ENCODE assay signal across 7 cellular contexts in the genomic region with DNA sequence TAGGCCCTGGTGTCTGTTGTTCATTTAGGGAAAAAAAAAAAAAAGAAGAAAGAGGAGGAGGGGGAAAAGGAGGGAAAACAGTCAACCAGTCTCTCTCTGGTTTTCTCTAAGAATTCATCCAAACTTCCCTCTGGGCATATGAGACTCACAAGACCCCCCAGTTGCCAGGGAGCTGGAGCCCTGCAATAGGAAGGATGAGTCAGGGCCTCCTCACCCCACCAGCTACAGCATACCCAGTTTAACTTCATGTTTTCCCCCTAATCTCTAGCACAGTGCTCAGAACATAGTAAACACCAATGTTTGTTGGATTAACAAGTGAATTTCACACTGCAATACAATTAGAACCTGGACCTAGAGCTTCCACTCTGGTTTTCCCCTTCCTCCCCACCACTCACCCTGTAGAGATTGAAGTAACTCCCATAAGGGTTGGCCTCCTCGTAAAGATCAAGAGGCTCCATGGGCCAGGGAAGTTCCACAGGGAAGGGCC. TPM values are rescaled to one million over a fixed set of nuclear protein-coding genes. Genes with fewer than 3 reads are reported as not detected.
DNase-seq lines count a peak whose midpoint lies in the region; ATAC-seq, FAIRE-seq and TF ChIP-seq lines count a peak whose summit lies in the region.

No MANE protein-coding gene starts in this region.

- peak; percentile 34 for ATAC-seq in GM21526 (IDR thresholded peaks at IDR 0.05; ENCODE audit: low FRiP score, unreplicated experiment)

- H2BK5ac ChIP-seq in H1 (ENCODE audit: low read depth, low read length): peak overlapping the region; percentile 94; the same call in 1 of the 2 replicates

- H3K56ac ChIP-seq in H1 (replicated peaks; ENCODE audit: insufficient read length, low read depth, low read length): peak overlapping the region; percentile 9

- FAIRE-seq in H1 (lab: Jason Lieb, UNC): no peak

- POLR2A ChIA-PET in H1 (lab: Charles Lee; ENCODE audit: partially characterized antibody): interaction anchor here (0.8 to 4.9 kb wide), 7 partner anchors 8 to 119 kb away, joined by 3 to 22 read pairs (median 7); a partner anchor contains a TSS

- H3K27ac ChIP-seq in H1 (ENCODE audit: low read depth, low read length) (peak overlapping the region; percentile 66; the same call in 1 of the 2 replicates), osteoblast (ENCODE audit: low read depth, low read length) (no peak overlapping the region)

- H3K9ac ChIP-seq in H1 (replicated peaks in 1 of 4; ENCODE audit: extremely low read depth in 1 of 4, low read depth in 3 of 4, low read length in 3 of 4): no peak overlapping the region; a peak in 1 of 7 replicates

- H4K5ac ChIP-seq in H1 (ENCODE audit: insufficient read length, low read depth, low read length): peak overlapping the region; percentile 43

- H2AFZ ChIP-seq in H1 (ENCODE audit: low read length) (no peak overlapping the region), osteoblast (ENCODE audit: low read length) (peak overlapping the region; percentile 71)

- H3K36me3 ChIP-seq in H1 (ENCODE audit: control insufficient read depth in 2 of 4, insufficient read depth in 4 of 4, low read length in 3 of 4) (peaks cover 0 to 11% (median 2%) of the 10 kb centered on the region in 4 experiments; a peak in 3 of 8 replicates), osteoblast (ENCODE audit: insufficient read depth, low read length) (no peaks in the 10 kb centered on the region)

- H4K20me1 ChIP-seq in H1 (replicated peaks in 1 of 2; ENCODE audit: control insufficient read depth in 1 of 2, insufficient read depth in 2 of 2, low read length in 2 of 2): peaks cover 7 to 24% of the 10 kb centered on the region in 2 experiments
- H4K20me1 ChIP-seq in osteoblast (ENCODE audit: insufficient read depth, low read length): no peaks in the 10 kb centered on the region

- H3K27me3 ChIP-seq in H1 (replicated peaks in 1 of 4; ENCODE audit: control insufficient read depth in 3 of 4, extremely low read depth in 1 of 4, insufficient read depth in 3 of 4, low read length in 3 of 4) (no peaks in the 10 kb centered on the region), osteoblast (ENCODE audit: insufficient read depth, low read length) (no peaks in the 10 kb centered on the region)

- no peak overlapping the region for H3K23ac ChIP-seq in H1 (ENCODE audit: insufficient read length)

- H3K4me1 ChIP-seq in H1 (replicated peaks in 1 of 4; ENCODE audit: control insufficient read depth in 3 of 4, insufficient read depth in 4 of 4, low read length in 3 of 4) (peaks cover 11 to 24% (median 19%) of the 10 kb centered on the region in 4 experiments), osteoblast (ENCODE audit: insufficient read depth, low read length) (no peaks in the 10 kb centered on the region)

- H3K4ac ChIP-seq in H1 (replicated peaks; ENCODE audit: insufficient read length, low read depth, low read length): no peak overlapping the region

- H3K4me2 ChIP-seq in H1 (ENCODE audit: insufficient read depth in 1 of 2, low read depth in 2 of 2, low read length in 2 of 2): peak overlapping the region; percentile 53 to 71; a peak in 3 of 4 replicates
- peak overlapping the region; percentile 34 for H3K4me2 ChIP-seq in osteoblast (ENCODE audit: insufficient read depth, low read length)

- CTCF ChIA-PET in H1 (lab: Charles Lee; ENCODE audit: partially characterized antibody): interaction anchor here (0.8 to 9.8 kb wide), 5 partner anchors 15 to 153 kb away, joined by 3 to 58 read pairs (median 3); a partner anchor contains a TSS

- DNase-seq in NB4 (ENCODE audit: low read depth) (peak; percentile 79), H1 (ENCODE audit: low read depth in 1 of 2, low spot score in 2 of 2) (no peak), osteoblast (ENCODE audit: insufficient read length, low spot score, missing footprints) (no peak), UCSD-AML1 (lab: John Stamatoyannopoulos, UW; ENCODE audit: unreplicated experiment) (no peak), ecto neural progenitor cell (ENCODE audit: low spot score) (no peak), globus pallidus (ENCODE audit: low spot score) (no peak)

- H4K8ac ChIP-seq in H1 (ENCODE audit: extremely low read depth, insufficient read depth, low read length): peak overlapping the region; percentile 18; the same call in 1 of the 2 replicates

- TF ChIP-seq CTCF in NB4 (IDR thresholded peaks at IDR 0.05; ENCODE audit: low read depth, low read length) (no peak), H1 (IDR thresholded peaks at IDR 0.05; ENCODE audit: control extremely low read depth in 1 of 3, insufficient read depth in 1 of 3, low read depth in 1 of 3, low read length in 3 of 3) (no peak), osteoblast (IDR thresholded peaks at IDR 0.05; ENCODE audit: extremely low read depth, low read depth, low read length) (no peak)

- H2BK15ac ChIP-seq in H1 (ENCODE audit: low read length): no peak overlapping the region; the same call in 1 of the 2 replicates

- TF ChIP-seq RAD21 in H1 (IDR thresholded peaks at IDR 0.05 in 1 of 2, conservative IDR thresholded peaks at IDR 0.05 in 1 of 2; ENCODE audit: low read depth in 2 of 2, low read length in 2 of 2): no peak

- no peak overlapping the region for H2AK5ac ChIP-seq in H1 (ENCODE audit: low read depth, low read length)

- H3K14ac ChIP-seq in H1 (ENCODE audit: insufficient read length): peak overlapping the region; percentile 68

- H2BK120ac ChIP-seq in H1 (replicated peaks; ENCODE audit: low read depth, low read length): peak overlapping the region; percentile 75

- TF ChIP-seq POLR2A in NB4 (IDR thresholded peaks at IDR 0.05; ENCODE audit: extremely low read depth, insufficient read length) (no peak), H1 (IDR thresholded peaks at IDR 0.05; ENCODE audit: control extremely low read depth in 1 of 2, low read depth in 2 of 2, low read length in 2 of 2) (no peak)

- H3K23me2 ChIP-seq in H1 (ENCODE audit: low read depth, low read length): no peaks in the 10 kb centered on the region

- H3K79me2 ChIP-seq in H1 (ENCODE audit: control insufficient read depth in 1 of 2, insufficient read depth in 2 of 2, low read length in 2 of 2) (peaks cover 42 to 90% of the 10 kb centered on the region in 2 experiments), osteoblast (ENCODE audit: insufficient read depth, low read length) (no peaks in the 10 kb centered on the region)

- H2BK12ac ChIP-seq in H1 (ENCODE audit: low read depth, low read length): 0 out of 2 replicates have a peak overlapping the region, but pooled peaks have one; percentile 0

- H3K9me3 ChIP-seq in H1 (ENCODE audit: insufficient read depth in 2 of 2, low read depth in 1 of 2, low read length in 1 of 2) (no peaks in the 10 kb centered on the region), osteoblast (ENCODE audit: low read depth, low read length) (no peaks in the 10 kb centered on the region)

- peak overlapping the region; percentile 88 for H4K91ac ChIP-seq in H1 (replicated peaks; ENCODE audit: insufficient read length, low read length)

- H3K4me3 ChIP-seq in NB4 (ENCODE audit: low read depth, low read length) (peak overlapping the region; percentile 44), H1 (ENCODE audit: extremely low read depth in 1 of 4, insufficient read depth in 2 of 4, low read depth in 3 of 4, low read length in 4 of 4) (no peak overlapping the region), osteoblast (ENCODE audit: insufficient read depth, low read length) (no peak overlapping the region)

- 85% methylated on average over 1 of the region's 1 CpG; no CpG with 5 or more reads in 1 of the 2 experiments for WGBS in H1 (ENCODE audit: extremely low coverage in 1 of 2, insufficient coverage in 1 of 2, insufficient read length in 1 of 2, insufficient replicate concordance in 2 of 2, low coverage in 1 of 2, low lambda C conversion rate in 2 of 2, missing lambda C conversion rate in 1 of 2), 2 experiments

- TF ChIP-seq EP300 in H1 (IDR thresholded peaks at IDR 0.05; ENCODE audit: borderline replicate concordance in 1 of 2, low read depth in 2 of 2, low read length in 2 of 2): no peak

- H2BK20ac ChIP-seq in H1 (ENCODE audit: low read length): no peak overlapping the region

- H3K79me1 ChIP-seq in H1 (ENCODE audit: low read depth, low read length): peaks cover 15% of the 10 kb centered on the region

- peak overlapping the region; percentile 55 for H3K18ac ChIP-seq in H1 (ENCODE audit: extremely low read depth, low read length)

RNA-seq across cellular contexts. Expression of a gene that starts 7.8 kb away (rescaled TPM):
- total RNA-seq in H1 (2021; fragmentation: NEBNext Ultra II Directional; extraction: Animal tissue kit (Norgen Biotek cat#: 25700)): 143 and 159 TPM in 2 replicates
- polyA plus RNA-seq in H1 (2011; rRNA removed): 170 and 200 TPM in 2 replicates
- 209 TPM for polyA plus RNA-seq in H1 (2011; cell fraction: cytosol; rRNA removed)
- 263 TPM for polyA plus RNA-seq in H1 (2011; cell fraction: nucleus; rRNA removed)
- 95.6 to 141 TPM (median 108 TPM) in 4 replicates for polyA plus RNA-seq in H1 (2012, experiment 1 of 2)
- 73.5 TPM for polyA plus RNA-seq in H1 (2012, experiment 2 of 2)
- 109 TPM for polyA plus RNA-seq in H1 (2013, experiment 1 of 2)
- polyA plus RNA-seq in H1 (2013, experiment 2 of 2): 126 TPM
- polyA minus RNA-seq in H1 (2011; rRNA and poly(A)+ RNA removed): 478 and 502 TPM in 2 replicates
- polyA minus RNA-seq in H1 (2011; cell fraction: cytosol; rRNA and poly(A)+ RNA removed): 112 TPM
- polyA minus RNA-seq in H1 (2011; cell fraction: nucleus; rRNA and poly(A)+ RNA removed): 133 TPM
- total RNA-seq in osteoblast: 0.72 and 1.2 TPM in 2 replicates

RNA-seq across cellular contexts. Expression of a gene that starts 25.6 kb away (rescaled TPM):
- total RNA-seq in H1 (2021; fragmentation: NEBNext Ultra II Directional; extraction: Animal tissue kit (Norgen Biotek cat#: 25700)): 60.4 and 60.9 TPM in 2 replicates
- polyA plus RNA-seq in H1 (2011; rRNA removed): 314 and 360 TPM in 2 replicates
- polyA plus RNA-seq in H1 (2011; cell fraction: cytosol; rRNA removed): 233 TPM
- polyA plus RNA-seq in H1 (2011; cell fraction: nucleus; rRNA removed): 138 TPM
- polyA plus RNA-seq in H1 (2012, experiment 1 of 2): 57.6 to 120 TPM (median 104 TPM) in 4 replicates
- 148 TPM for polyA plus RNA-seq in H1 (2012, experiment 2 of 2)
- 135 TPM for polyA plus RNA-seq in H1 (2013, experiment 1 of 2)
- 134 TPM for polyA plus RNA-seq in H1 (2013, experiment 2 of 2)
- 8.8 and 15.5 TPM in 2 replicates for polyA minus RNA-seq in H1 (2011; rRNA and poly(A)+ RNA removed)
- polyA minus RNA-seq in H1 (2011; cell fraction: cytosol; rRNA and poly(A)+ RNA removed): 20.8 TPM
- 26.1 TPM for polyA minus RNA-seq in H1 (2011; cell fraction: nucleus; rRNA and poly(A)+ RNA removed)
- 0.72 and 1.8 TPM in 2 replicates for total RNA-seq in osteoblast

RNA-seq across cellular contexts. Expression of a gene that starts 32.6 kb away (rescaled TPM):
- 68.9 and 74.6 TPM in 2 replicates for total RNA-seq in H1 (2021; fragmentation: NEBNext Ultra II Directional; extraction: Animal tissue kit (Norgen Biotek cat#: 25700))
- polyA plus RNA-seq in H1 (2011; rRNA removed): 45.7 and 50.3 TPM in 2 replicates
- 44.0 TPM for polyA plus RNA-seq in H1 (2011; cell fraction: cytosol; rRNA removed)
- polyA plus RNA-seq in H1 (2011; cell fraction: nucleus; rRNA removed): 137 TPM
- 48.6 to 69.9 TPM (median 68.1 TPM) in 4 replicates for polyA plus RNA-seq in H1 (2012, experiment 1 of 2)
- polyA plus RNA-seq in H1 (2012, experiment 2 of 2): 51.8 TPM
- polyA plus RNA-seq in H1 (2013, experiment 1 of 2): 31.1 TPM
- 31.4 TPM for polyA plus RNA-seq in H1 (2013, experiment 2 of 2)
- 133 and 196 TPM in 2 replicates for polyA minus RNA-seq in H1 (2011; rRNA and poly(A)+ RNA removed)
- 47.3 TPM for polyA minus RNA-seq in H1 (2011; cell fraction: cytosol; rRNA and poly(A)+ RNA removed)
- polyA minus RNA-seq in H1 (2011; cell fraction: nucleus; rRNA and poly(A)+ RNA removed): 38.2 TPM
- total RNA-seq in osteoblast: 45.7 and 47.4 TPM in 2 replicates

RNA-seq across cellular contexts. Expression of a gene that starts 56.5 kb away (rescaled TPM):
- total RNA-seq in H1 (2021; fragmentation: NEBNext Ultra II Directional; extraction: Animal tissue kit (Norgen Biotek cat#: 25700)): 0.39 and 0.40 TPM in 2 replicates
- polyA plus RNA-seq in H1 (2011; rRNA removed): 0.27 and 0.50 TPM in 2 replicates
- 0.66 TPM for polyA plus RNA-seq in H1 (2011; cell fraction: cytosol; rRNA removed)
- polyA plus RNA-seq in H1 (2011; cell fraction: nucleus; rRNA removed): 0.57 TPM
- 0.42 to 0.74 TPM (median 0.62 TPM) in 4 replicates for polyA plus RNA-seq in H1 (2012, experiment 1 of 2)
- polyA plus RNA-seq in H1 (2012, experiment 2 of 2): 0.13 TPM
- polyA plus RNA-seq in H1 (2013, experiment 1 of 2): 0.08 TPM
- 0.09 TPM for polyA plus RNA-seq in H1 (2013, experiment 2 of 2)
- polyA minus RNA-seq in H1 (2011; rRNA and poly(A)+ RNA removed): 0.44 and 0.49 TPM in 2 replicates
- not detected for polyA minus RNA-seq in H1 (2011; cell fraction: cytosol; rRNA and poly(A)+ RNA removed)
- polyA minus RNA-seq in H1 (2011; cell fraction: nucleus; rRNA and poly(A)+ RNA removed): 0.30 TPM
- under 0.01 TPM in 1 of 2 replicates, not detected in the other for total RNA-seq in osteoblast

RNA-seq across cellular contexts. Expression of a gene that starts 58.5 kb away (rescaled TPM):
- total RNA-seq in H1 (2021; fragmentation: NEBNext Ultra II Directional; extraction: Animal tissue kit (Norgen Biotek cat#: 25700)): 4.7 and 5.6 TPM in 2 replicates
- polyA plus RNA-seq in H1 (2011; rRNA removed): 6.3 and 6.8 TPM in 2 replicates
- polyA plus RNA-seq in H1 (2011; cell fraction: cytosol; rRNA removed): 9.1 TPM
- 8.5 TPM for polyA plus RNA-seq in H1 (2011; cell fraction: nucleus; rRNA removed)
- polyA plus RNA-seq in H1 (2012, experiment 1 of 2): 4.6 to 6.4 TPM (median 5.9 TPM) in 4 replicates
- 3.2 TPM for polyA plus RNA-seq in H1 (2012, experiment 2 of 2)
- polyA plus RNA-seq in H1 (2013, experiment 1 of 2): 4.9 TPM
- polyA plus RNA-seq in H1 (2013, experiment 2 of 2): 5.5 TPM
- 7.3 and 9.4 TPM in 2 replicates for polyA minus RNA-seq in H1 (2011; rRNA and poly(A)+ RNA removed)
- polyA minus RNA-seq in H1 (2011; cell fraction: cytosol; rRNA and poly(A)+ RNA removed): 2.7 TPM
- 5.1 TPM for polyA minus RNA-seq in H1 (2011; cell fraction: nucleus; rRNA and poly(A)+ RNA removed)
- not detected in 2 replicates for total RNA-seq in osteoblast

Comparison
In these comparisons a context has a peak if more than half of its experiments do, and no peak if none do; other contexts are left out.
1. RNA of a gene that starts 7.8 kb away (total RNA-seq): 143 to 159 TPM in H1; 0.72 to 1.2 TPM in osteoblast; every median in the first group is over 10 times any median in the second.
2. RNA of a gene that starts 25.6 kb away (total RNA-seq): 60.4 to 60.9 TPM in H1; 0.72 to 1.8 TPM in osteoblast; every median in the first group is over 10 times any median in the second.